Comparison of ENCODE assay signal across 1 cellular context in genomic region chrX:15948318-15948660, GRCh38.
TF ChIP-seq lines count a peak whose summit lies in the region.

No MANE protein-coding gene starts in this region.

TF ChIP-seq in GM23338, 12 proteins besides CTCF, POLR2A, EP300 and RAD21 (continued from another document):
- TF ChIP-seq ZNF462 (CRISPR knock-in tag; IDR thresholded peaks at IDR 0.05) (no peak), CREB1 (CRISPR knock-in tag; IDR thresholded peaks at IDR 0.05; ENCODE audit: low read depth) (no peak), REST (IDR thresholded peaks at IDR 0.05; ENCODE audit: unreplicated experiment) (no peak), EZH2 (IDR thresholded peaks at IDR 0.05; ENCODE audit: low read depth, unreplicated experiment) (no peak), POLR2AphosphoS5 (IDR thresholded peaks at IDR 0.05; ENCODE audit: low read depth) (no peak), EZH2phosphoT487 (IDR thresholded peaks at IDR 0.05; ENCODE audit: unreplicated experiment) (no peak), ZNF114 (CRISPR knock-in tag; IDR thresholded peaks at IDR 0.05) (no peak), STAT1 (IDR thresholded peaks at IDR 0.05; ENCODE audit: unreplicated experiment) (no peak), JUNB (IDR thresholded peaks at IDR 0.05; ENCODE audit: unreplicated experiment) (no peak)
